In genomic region chr2:143160732-143161707, GRCh38 we compare ENCODE assay signal across 23 cellular contexts. TPM values are rescaled to one million over a fixed set of nuclear protein-coding genes. Genes with fewer than 3 reads are reported as not detected.
DNase-seq lines count a peak whose midpoint lies in the region; ATAC-seq, FAIRE-seq and TF ChIP-seq lines count a peak whose summit lies in the region.
"Had no signal": no experiment of that assay in that cellular context is flagged by ENCODE, and none has a peak within 500 bp of the region (broad histone marks: within the 10 kb centered on the region; RNA-seq: fewer than 3 reads in every experiment).

No MANE protein-coding gene starts in this region.

- DNase-seq in T-helper 1 cell, result no peak
- no peak for DNase-seq in T-helper 17 cell
- DNase-seq in naive thymus-derived CD8-positive, alpha-beta T cell, result no peak
- DNase-seq in stimulated activated CD4-positive, alpha-beta T cell treated with anti-CD3 and anti-CD28 coated beads, Interleukin-15, amount 100 ng/mL, for 24 hours, result no peak
- no peak for DNase-seq in endodermal cell
- no peak for DNase-seq in HTR-8/SVneo (ENCODE audit: insufficient read length, low spot score)
- DNase-seq: 8988T; DMS79 treated with DMSO at 0.1 percent for 48 hours; effector CD4-positive, alpha-beta T cell; heart right ventricle; NCI-H1930; SHP77; upper lobe of left lung had no signal

- H3K27ac Mint-ChIP-seq in T-helper 1 cell treated with Interleukin-12 subunit alpha and Interleukin-12 subunit beta and Interleukin-4 antibody, amounts not matched to agents 30 μg/mL and 1 μg/mL, for 36 hours, result peak overlapping the region; percentile 69
- peak overlapping the region; percentile 83 for H3K27ac Mint-ChIP-seq in T-helper 17 cell
- H3K27ac Mint-ChIP-seq in naive thymus-derived CD8-positive, alpha-beta T cell, result peak overlapping the region; percentile 49 to 93 (median 82)
- H3K27ac Mint-ChIP-seq in endodermal cell, result no peak overlapping the region

- H3K4me1 Mint-ChIP-seq in T-helper 1 cell treated with Interleukin-12 subunit alpha and Interleukin-12 subunit beta and Interleukin-4 antibody, amounts not matched to agents 30 μg/mL and 1 μg/mL, for 36 hours (ENCODE audit: low read depth), result peaks cover 56% of the 10 kb centered on the region
- H3K4me1 Mint-ChIP-seq in T-helper 17 cell, result peaks cover 49% of the 10 kb centered on the region
- peaks cover 35 to 90% (median 83%) of the 10 kb centered on the region in 4 donors for H3K4me1 Mint-ChIP-seq in naive thymus-derived CD8-positive, alpha-beta T cell
- peaks cover 8% of the 10 kb centered on the region for H3K4me1 Mint-ChIP-seq in endodermal cell

- H3K9me3 Mint-ChIP-seq in T-helper 1 cell treated with Interleukin-12 subunit alpha and Interleukin-12 subunit beta and Interleukin-4 antibody, amounts not matched to agents 30 μg/mL and 1 μg/mL, for 36 hours, result no peaks in the 10 kb centered on the region
- no peaks in the 10 kb centered on the region for H3K9me3 Mint-ChIP-seq in naive thymus-derived CD8-positive, alpha-beta T cell
- H3K9me3 Mint-ChIP-seq in endodermal cell, result no peaks in the 10 kb centered on the region
- H3K9me3 Mint-ChIP-seq: activated naive CD4-positive, alpha-beta T cell treated with anti-CD3 and anti-CD28 coated beads, Interleukin-2, amount 50 U/mL, for 72 hours had no signal

- H3K36me3 ChIP-seq in HEK293 (ENCODE audit: control insufficient read depth in 2 of 2, insufficient read depth in 1 of 2, low read length in 2 of 2) (no peaks in the 10 kb centered on the region), endodermal cell (ENCODE audit: control insufficient read depth, insufficient read depth, low read length) (no peaks in the 10 kb centered on the region)
- H3K36me3 ChIP-seq: heart right ventricle, upper lobe of left lung had no signal

- no peaks in the 10 kb centered on the region for H3K27me3 Mint-ChIP-seq in T-helper 1 cell treated with Interleukin-12 subunit alpha and Interleukin-12 subunit beta and Interleukin-4 antibody, amounts not matched to agents 30 μg/mL and 1 μg/mL, for 36 hours (ENCODE audit: low read depth)
- no peaks in the 10 kb centered on the region for H3K27me3 Mint-ChIP-seq in T-helper 17 cell
- no peaks in the 10 kb centered on the region for H3K27me3 Mint-ChIP-seq in naive thymus-derived CD8-positive, alpha-beta T cell
- no peaks in the 10 kb centered on the region for H3K27me3 Mint-ChIP-seq in endodermal cell (ENCODE audit: insufficient read depth)

- H3K27ac ChIP-seq in HEK293 (ENCODE audit: extremely low read depth, low read depth, low read length) (no peak overlapping the region), endodermal cell (ENCODE audit: low read depth, low read length) (no peak overlapping the region)
- H3K27ac ChIP-seq: C4-2B, heart right ventricle, HL-60, skin epidermis, upper lobe of left lung had no signal

- H3K4me1 ChIP-seq in HEK293 (ENCODE audit: control insufficient read depth, insufficient read depth, low read length), result peaks cover 17% of the 10 kb centered on the region
- no peaks in the 10 kb centered on the region for H3K4me1 ChIP-seq in endodermal cell (ENCODE audit: control insufficient read depth, insufficient read depth, low read length)
- H3K4me1 ChIP-seq: upper lobe of left lung had no signal

- FAIRE-seq in HTR-8/SVneo (lab: Jason Lieb, UNC), result no peak
- FAIRE-seq: bronchial epithelial cell had no signal

- H3K9me3 ChIP-seq in HEK293 (ENCODE audit: control insufficient read depth, insufficient read depth, low read depth, low read length) (no peaks in the 10 kb centered on the region), T-helper 17 cell (ENCODE audit: control insufficient read depth, low read length, poor library complexity, severe bottlenecking) (no peaks in the 10 kb centered on the region), endodermal cell (ENCODE audit: control insufficient read depth, low read length) (no peaks in the 10 kb centered on the region)
- H3K9me3 ChIP-seq: heart right ventricle, upper lobe of left lung had no signal

- POLR2A ChIA-PET in HEK293 (lab: Yijun Ruan, JAX), result interaction anchor here (0.7 kb wide), 1 partner anchor 18 kb away, joined by 3 read pairs; no protein-coding TSS in a partner anchor
- POLR2A ChIA-PET in naive thymus-derived CD8-positive, alpha-beta T cell (lab: Charles Lee), result interaction anchor here (0.9 to 4.0 kb wide), 4 partner anchors 9 to 97 kb away, joined by 4 to 24 read pairs (median 4); no protein-coding TSS in a partner anchor

- peak; percentile 46 for ATAC-seq in T-helper 17 cell
- peak; percentile 29 to 49 for ATAC-seq in naive thymus-derived CD8-positive, alpha-beta T cell

- no peak for TF ChIP-seq CTCF in HEK293 (tag by site-specific recombination; IDR thresholded peaks at IDR 0.05)
- no peak for TF ChIP-seq CTCF in endodermal cell (conservative IDR thresholded peaks at IDR 0.05)

- H3K36me3 Mint-ChIP-seq in T-helper 1 cell treated with Interleukin-12 subunit alpha and Interleukin-12 subunit beta and Interleukin-4 antibody, amounts not matched to agents 30 μg/mL and 1 μg/mL, for 36 hours (ENCODE audit: low read depth), result peaks cover 36% of the 10 kb centered on the region
- H3K36me3 Mint-ChIP-seq in T-helper 17 cell (ENCODE audit: low read depth), result peaks cover 9% of the 10 kb centered on the region
- H3K36me3 Mint-ChIP-seq in naive thymus-derived CD8-positive, alpha-beta T cell, result peaks cover 2 to 60% (median 6%) of the 10 kb centered on the region in 3 donors
- no peaks in the 10 kb centered on the region for H3K36me3 Mint-ChIP-seq in endodermal cell (ENCODE audit: low read depth)

- WGBS in endodermal cell (ENCODE audit: insufficient coverage in 1 of 2, insufficient read length in 1 of 2), 2 experiments, result 84% methylated on average over 6 to 8 of the region's 8 CpGs

- no peak overlapping the region for H3K4me3 ChIP-seq in HEK293 (ENCODE audit: low read depth, low read length)
- no peak overlapping the region for H3K4me3 ChIP-seq in endodermal cell (ENCODE audit: low read length)
- H3K4me3 ChIP-seq: heart right ventricle, skin epidermis, upper lobe of left lung had no signal

- no peak overlapping the region for H3K4me3 Mint-ChIP-seq in T-helper 1 cell treated with Interleukin-12 subunit alpha and Interleukin-12 subunit beta and Interleukin-4 antibody, amounts not matched to agents 30 μg/mL and 1 μg/mL, for 36 hours
- H3K4me3 Mint-ChIP-seq in T-helper 17 cell, result peak overlapping the region; percentile 43
- peak overlapping the region in 7 of 10 donors; percentile 7 to 67 (median 31) for H3K4me3 Mint-ChIP-seq in naive thymus-derived CD8-positive, alpha-beta T cell
- H3K4me3 Mint-ChIP-seq in endodermal cell, result no peak overlapping the region

- H3K9ac ChIP-seq in endodermal cell (ENCODE audit: extremely low read depth, low read length, poor library complexity, severe bottlenecking), result no peak overlapping the region

- no peaks in the 10 kb centered on the region for H3K27me3 ChIP-seq in endodermal cell (ENCODE audit: control insufficient read depth, insufficient read depth, low read length, poor library complexity, severe bottlenecking)
- H3K27me3 ChIP-seq: heart right ventricle, upper lobe of left lung had no signal

- CTCF ChIA-PET in HEK293 (lab: Yijun Ruan, JAX), result interaction anchor here (0.6 to 4.2 kb wide), 12 partner anchors 10 to 1240 kb away, joined by 3 to 68 read pairs (median 4); no protein-coding TSS in a partner anchor

TF ChIP-seq in HEK293, 187 proteins besides CTCF, POLR2A, EP300 and RAD21:
- TF ChIP-seq OSR2 (tag by site-specific recombination; IDR thresholded peaks at IDR 0.05) (peak; percentile 21; the same call in 1 of the 2 replicates), ZNF202 (tag by site-specific recombination; IDR thresholded peaks at IDR 0.05; ENCODE audit: borderline replicate concordance) (no peak), PRDM6 (tag by site-specific recombination; IDR thresholded peaks at IDR 0.05) (peak; percentile 46; the same call in 1 of the 2 replicates), SP7 (tag by site-specific recombination; IDR thresholded peaks at IDR 0.05) (peak; percentile 50; the same call in 1 of the 2 replicates), KLF8 (tag by site-specific recombination; IDR thresholded peaks at IDR 0.05) (no peak), ZNF366 (tag by site-specific recombination; conservative IDR thresholded peaks at IDR 0.05) (peak; percentile 56)

RNA-seq across cellular contexts. Expression of gene ARHGAP15, which starts 31.8 kb away (rescaled TPM):
- total RNA-seq in T-helper 17 cell (100 to 1,000 TPM; 277 to 309 TPM), endodermal cell (under 1 TPM in 1 of 2 donors, not detected in 1; 0.86 TPM)
- 100 to 1,000 TPM; 130 to 134 TPM for total RNA-seq in naive thymus-derived CD8-positive, alpha-beta T cell
- 100 to 1,000 TPM; 217 to 299 (median 253) TPM for polyA plus RNA-seq in naive thymus-derived CD8-positive, alpha-beta T cell
- polyA plus RNA-seq in endodermal cell (2013, experiment 1 of 2), result 7.4 TPM
- 8.9 TPM for polyA plus RNA-seq in endodermal cell (2013, experiment 2 of 2)
- total RNA-seq: bronchial epithelial cell, fibroblast of lung, kidney epithelial cell, osteocyte had no signal

Comparison
In these comparisons a context has a peak if more than half of its experiments do, and no peak if none do; other contexts are left out.
1. H3K4me3 Mint-ChIP-seq: peak in T-helper 17 cell (single experiment) and naive thymus-derived CD8-positive, alpha-beta T cell (7 of 10); none in T-helper 1 cell treated with Interleukin-12 subunit alpha and Interleukin-12 subunit beta and Interleukin-4 antibody, amounts not matched to agents 30 μg/mL and 1 μg/mL, for 36 hours (single experiment) and endodermal cell (single experiment).
2. RNA of gene ARHGAP15, which starts 31.8 kb away (total RNA-seq): 277 to 309 TPM in T-helper 17 cell and 130 to 134 TPM in naive thymus-derived CD8-positive, alpha-beta T cell; 0.86 TPM in endodermal cell; every median in the first group is over 10 times any median in the second.